In the genomic region with DNA sequence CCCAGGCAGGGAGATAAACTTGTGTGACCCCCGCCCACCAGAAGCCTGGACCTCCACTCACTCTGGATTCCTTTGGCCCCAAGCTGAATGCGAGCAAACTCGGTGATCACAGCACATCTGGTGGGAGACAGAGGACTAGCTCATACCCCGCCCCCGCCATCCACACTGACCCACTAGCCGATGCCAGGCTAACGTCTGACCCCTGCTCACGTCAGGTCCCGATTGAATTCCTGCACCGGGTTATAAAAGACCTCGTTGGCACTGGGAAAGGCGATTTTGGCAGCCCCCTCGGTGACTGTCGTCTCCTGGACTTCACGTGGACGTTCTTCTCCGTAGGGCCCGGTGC, we compare ENCODE assay signal across 8 cellular contexts. TPM values are rescaled to one million over a fixed set of nuclear protein-coding genes. Genes with fewer than 3 reads are reported as not detected.
DNase-seq lines count a peak whose midpoint lies in the region; ATAC-seq and TF ChIP-seq lines count a peak whose summit lies in the region.

No MANE protein-coding gene starts in this region.

- ATAC-seq in DND-41 (ENCODE audit: insufficient read depth, low read depth): no peak
- no peak for ATAC-seq in HG03135 (IDR thresholded peaks at IDR 0.05; ENCODE audit: unreplicated experiment)

- intact Hi-C loops in esophagus squamous epithelium (cut with DNase I): no loop called here

- CTCF ChIA-PET in RWPE1 (lab: Yijun Ruan, JAX): interaction anchor here (0.7 to 0.8 kb wide), 2 partner anchors 11 to 14 kb away, joined by 3 to 9 read pairs; no protein-coding TSS in a partner anchor

- peak overlapping the region; percentile 59 for H3K9ac ChIP-seq in DND-41 (ENCODE audit: low read depth, low read length)

- no peak for DNase-seq in DND-41
- no peak for DNase-seq in RWPE1 (ENCODE audit: low spot score)
- no peak for DNase-seq in esophagus squamous epithelium (lab: John Stamatoyannopoulos, UW)
- DNase-seq in progenitor cell of endocrine pancreas (ENCODE audit: low spot score, unreplicated experiment): no peak
- no peak for DNase-seq in T1000 (lab: John Stamatoyannopoulos, UW)
- DNase-seq in globus pallidus (ENCODE audit: low spot score): no peak
- no peak for DNase-seq in stimulated activated CD4-positive, alpha-beta T cell treated with anti-CD3 and anti-CD28 coated beads, Interleukin-2, amount 100 ng/mL, for 24 hours

- H3K36me3 ChIP-seq in DND-41 (ENCODE audit: insufficient read depth, low read length) (peaks cover 41% of the 10 kb centered on the region), esophagus squamous epithelium (peaks cover 0 to 40% (median 0%) of the 10 kb centered on the region in 3 donors)

- H3K9me3 ChIP-seq in DND-41 (ENCODE audit: insufficient read depth, low read length, severe bottlenecking): no peaks in the 10 kb centered on the region
- no peaks in the 10 kb centered on the region for H3K9me3 ChIP-seq in esophagus squamous epithelium

- peak overlapping the region; percentile 96 for H3K4me3 Mint-ChIP-seq in progenitor cell of endocrine pancreas (ENCODE audit: low read depth)

- TF ChIP-seq POLR2A in esophagus squamous epithelium (IDR thresholded peaks at IDR 0.05): no peak

- H3K27me3 ChIP-seq in DND-41 (ENCODE audit: insufficient read depth, low read length, poor library complexity) (no peaks in the 10 kb centered on the region), esophagus squamous epithelium (no peaks in the 10 kb centered on the region)

- H3K4me3 ChIP-seq in DND-41 (ENCODE audit: low read depth in 1 of 2, low read length in 2 of 2) (peak overlapping the region; percentile 58 to 72), esophagus squamous epithelium (peak overlapping the region; percentile 79 to 99 (median 98))

- no peak for TF ChIP-seq CTCF in DND-41 (IDR thresholded peaks at IDR 0.05; ENCODE audit: borderline replicate concordance, extremely low read depth, low read length, poor library complexity, severe bottlenecking)
- TF ChIP-seq CTCF in RWPE1 (conservative IDR thresholded peaks at IDR 0.05; ENCODE audit: low read depth): no peak
- no peak for TF ChIP-seq CTCF in esophagus squamous epithelium (IDR thresholded peaks at IDR 0.05)
- no peak for TF ChIP-seq CTCF in progenitor cell of endocrine pancreas (IDR thresholded peaks at IDR 0.05; ENCODE audit: unreplicated experiment)

- H3K4me1 ChIP-seq in DND-41 (ENCODE audit: insufficient read depth, low read length) (peaks cover 50% of the 10 kb centered on the region), esophagus squamous epithelium (peaks cover 33 to 53% (median 37%) of the 10 kb centered on the region in 3 donors)

- POLR2A ChIA-PET in RWPE1 (lab: Yijun Ruan, JAX; ENCODE audit: low non-redundant PET): no interaction called here

- 0% methylated on average over 5 of the region's 18 CpGs; no CpG with 5 or more reads in 1 of the 2 donors for WGBS in esophagus squamous epithelium, 2 donors

- H4K20me1 ChIP-seq in DND-41 (ENCODE audit: insufficient read depth, low read length): peaks cover 22% of the 10 kb centered on the region

- peaks cover 49% of the 10 kb centered on the region for H3K79me2 ChIP-seq in DND-41 (ENCODE audit: insufficient read depth, low read length)

- peak overlapping the region; percentile 99 for H3K27ac Mint-ChIP-seq in progenitor cell of endocrine pancreas

- no peaks in the 10 kb centered on the region for H3K36me3 Mint-ChIP-seq in progenitor cell of endocrine pancreas (ENCODE audit: insufficient read depth)

- H3K27me3 Mint-ChIP-seq in progenitor cell of endocrine pancreas: no peaks in the 10 kb centered on the region

- peak overlapping the region; percentile 54 for H3K27ac ChIP-seq in DND-41 (ENCODE audit: low read length)
- peak overlapping the region; percentile 87 for H3K27ac ChIP-seq in RWPE1
- H3K27ac ChIP-seq in esophagus squamous epithelium: peak overlapping the region; percentile 86 to 90 (median 88)

- peak overlapping the region; percentile 95 for H3K4me2 ChIP-seq in DND-41 (ENCODE audit: insufficient read depth, low read length)

- H3K9me3 Mint-ChIP-seq in progenitor cell of endocrine pancreas (ENCODE audit: low read depth): no peaks in the 10 kb centered on the region

- peak overlapping the region; percentile 75 for H2AFZ ChIP-seq in DND-41 (ENCODE audit: low read depth, low read length)

- peaks cover 18% of the 10 kb centered on the region for H3K4me1 Mint-ChIP-seq in progenitor cell of endocrine pancreas (ENCODE audit: low read depth)

RNA-seq across cellular contexts. Expression of a gene that starts 0.6 kb away (rescaled TPM):
- total RNA-seq in esophagus squamous epithelium (10 to 100 TPM; 19.4 to 42.5 (median 29.0) TPM), progenitor cell of endocrine pancreas (51.5 and 52.4 TPM in 2 replicates)

RNA-seq across cellular contexts. Expression of a gene that starts 2.2 kb away (rescaled TPM):
- 10 to 100 TPM; 26.7 to 45.5 (median 37.1) TPM for total RNA-seq in esophagus squamous epithelium
- total RNA-seq in progenitor cell of endocrine pancreas: 92.3 and 103 TPM in 2 replicates

RNA-seq across cellular contexts. Expression of a gene that starts 13.3 kb away (rescaled TPM):
- 10 to 100 TPM in 1 of 4 donors, 1 to 10 TPM in 3; 2.1 to 13.0 (median 3.9) TPM for total RNA-seq in esophagus squamous epithelium
- 0.47 and 0.50 TPM in 2 replicates for total RNA-seq in progenitor cell of endocrine pancreas

RNA-seq across cellular contexts. Expression of a gene that starts 34.3 kb away (rescaled TPM):
- 10 to 100 TPM; 50.3 to 80.4 (median 69.3) TPM for total RNA-seq in esophagus squamous epithelium
- 49.2 and 55.9 TPM in 2 replicates for total RNA-seq in progenitor cell of endocrine pancreas

RNA-seq across cellular contexts. Expression of a gene that starts 34.3 kb away (rescaled TPM):
- total RNA-seq in esophagus squamous epithelium (100 to 1,000 TPM in 1 of 4 donors, 10 to 100 TPM in 3; 46.5 to 118 (median 76.9) TPM), progenitor cell of endocrine pancreas (88.4 and 93.4 TPM in 2 replicates)
